In genomic region chr22:31911565-31912401, GRCh38 we compare ENCODE assay signal across 31 cellular contexts. TPM values are rescaled to one million over a fixed set of nuclear protein-coding genes. Genes with fewer than 3 reads are reported as not detected.
DNase-seq lines count a peak whose midpoint lies in the region; ATAC-seq, FAIRE-seq and TF ChIP-seq lines count a peak whose summit lies in the region.
"Had no signal": no experiment of that assay in that cellular context is flagged by ENCODE, and none has a peak within 500 bp of the region (broad histone marks: within the 10 kb centered on the region; RNA-seq: fewer than 3 reads in every experiment).

No MANE protein-coding gene starts in this region.

- ATAC-seq in GM12878 = no peak
- ATAC-seq in left colon = peak; percentile 92

- H3K4me2 ChIP-seq in GM12878 (ENCODE audit: control insufficient read depth, insufficient read depth) = no peak overlapping the region
- H3K4me2 ChIP-seq: BLaER1 had no signal

- no peak for TF ChIP-seq CTCF in HEK293 (tag by site-specific recombination; IDR thresholded peaks at IDR 0.05)
- no peak for TF ChIP-seq CTCF in GM12878 (IDR thresholded peaks at IDR 0.05 in 2 of 3, conservative IDR thresholded peaks at IDR 0.05 in 1 of 3; ENCODE audit: control insufficient read depth in 2 of 3, extremely low read depth in 1 of 3, insufficient read depth in 1 of 3, low read depth in 3 of 3, low read length in 3 of 3)

- no peaks in the 10 kb centered on the region for H3K27me3 ChIP-seq in GM12878 (replicated peaks in 1 of 2; ENCODE audit: control insufficient read depth in 2 of 2, insufficient read depth in 2 of 2, low read length in 1 of 2)
- no peaks in the 10 kb centered on the region for H3K27me3 ChIP-seq in small intestine (ENCODE audit: control insufficient read depth in 2 of 2, insufficient read depth in 2 of 2, low read length in 2 of 2)
- H3K27me3 ChIP-seq: BLaER1, cardiac muscle cell, testis had no signal

- SMC1A ChIA-PET in GM12878 (lab: Charles Lee; ENCODE audit: uncharacterized antibody, unreplicated experiment) = interaction anchor here (0.7 kb wide), 1 partner anchor 202 kb away, joined by 3 read pairs; no protein-coding TSS in a partner anchor

- CTCF ChIA-PET in HEK293 (lab: Yijun Ruan, JAX) = interaction anchor here (0.6 to 0.7 kb wide), 2 partner anchors 99 to 169 kb away, joined by 3 read pairs; no protein-coding TSS in a partner anchor
- CTCF ChIA-PET in GM12878 (lab: Yijun Ruan, JAX) = interaction anchor here (0.7 to 1.5 kb wide), 2 partner anchors 7 to 22 kb away, joined by 3 read pairs; no protein-coding TSS in a partner anchor

- H3K9me3 ChIP-seq in HEK293 (ENCODE audit: control insufficient read depth, insufficient read depth, low read depth, low read length) (no peaks in the 10 kb centered on the region), GM12878 (replicated peaks; ENCODE audit: control insufficient read depth, insufficient read depth, low read length) (no peaks in the 10 kb centered on the region), small intestine (ENCODE audit: control insufficient read depth, low read depth) (no peaks in the 10 kb centered on the region)
- H3K9me3 ChIP-seq: BLaER1, testis had no signal

- TF ChIP-seq EP300 in GM12878 (IDR thresholded peaks at IDR 0.05; ENCODE audit: borderline replicate concordance in 1 of 2, control insufficient read depth in 1 of 2, low read depth in 2 of 2, low read length in 2 of 2) = no peak

- H3K27ac ChIP-seq in HEK293 (ENCODE audit: extremely low read depth, low read depth, low read length) (no peak overlapping the region), GM12878 (ENCODE audit: control insufficient read depth, insufficient read depth) (no peak overlapping the region), small intestine (ENCODE audit: low read depth in 1 of 2, low read length in 1 of 2) (peak overlapping the region; percentile 16 to 72)
- H3K27ac ChIP-seq: BLaER1, cardiac muscle cell, coronary artery, epithelial cell of prostate, SK-N-MC, testis had no signal

- no peak for FAIRE-seq in GM12878 (lab: Jason Lieb, UNC)
- no peak for FAIRE-seq in small intestine (lab: Jason Lieb, UNC)
- FAIRE-seq: GM12892, H54, islet of Langerhans had no signal

- H3K4me1 ChIP-seq in HEK293 (ENCODE audit: control insufficient read depth, insufficient read depth, low read length) (no peaks in the 10 kb centered on the region), GM12878 (ENCODE audit: control insufficient read depth, insufficient read depth, low read length) (peaks cover 4% of the 10 kb centered on the region), small intestine (ENCODE audit: control insufficient read depth in 2 of 2, insufficient read depth in 1 of 2, low read depth in 1 of 2, low read length in 1 of 2) (peaks cover 0 to 7% of the 10 kb centered on the region in 2 donors)
- H3K4me1 ChIP-seq: testis had no signal

- 96% methylated on average over 7 of the region's 7 CpGs for WGBS in GM12878 (ENCODE audit: insufficient coverage, insufficient replicate concordance, low lambda C conversion rate, missing lambda C conversion rate)
- 44 to 72% (median 57%) methylated on average over 7 of the region's 7 CpGs for WGBS in small intestine, 3 donors

- no peaks in the 10 kb centered on the region for H3K79me2 ChIP-seq in GM12878 (ENCODE audit: control insufficient read depth, insufficient read depth, low read length)

- intact Hi-C loops in GM12878 (cut with micrococcal nuclease; ENCODE audit: unreplicated experiment) (no loop called here), left colon (cut with DNase I, micrococcal nuclease) (no loop called here)

- TF ChIP-seq RAD21 in GM12878 (IDR thresholded peaks at IDR 0.05; ENCODE audit: insufficient read depth, low read depth, low read length) = no peak

- H3K36me3 ChIP-seq in HEK293 (ENCODE audit: control insufficient read depth in 2 of 2, insufficient read depth in 1 of 2, low read length in 2 of 2) (peaks cover 0 to 15% of the 10 kb centered on the region in 2 experiments; a peak in 1 of 3 replicates), GM12878 (ENCODE audit: control insufficient read depth in 2 of 2, insufficient read depth in 2 of 2, low read length in 1 of 2) (no peaks in the 10 kb centered on the region; a peak in 2 of 4 replicates), small intestine (ENCODE audit: control insufficient read depth in 2 of 2, insufficient read depth in 2 of 2, low read length in 2 of 2) (peaks cover 3 to 7% of the 10 kb centered on the region in 2 donors)
- H3K36me3 ChIP-seq: cardiac muscle cell had no signal

- no TSS peak for BruUV-seq in GM12878 (replicated peaks; lab: Mats Ljungman, UMichigan)

- H3K9ac ChIP-seq in GM12878 (ENCODE audit: control insufficient read depth, insufficient read depth, low read length) = no peak overlapping the region
- H3K9ac ChIP-seq: BLaER1 had no signal

- in situ Hi-C loops in GM12878 (cut with MboI) = no loop called here

- POLR2A ChIA-PET in HEK293 (lab: Yijun Ruan, JAX) (no interaction called here), GM12878 (lab: Charles Lee) (interaction anchor here (0.6 kb wide), 2 partner anchors 235 to 533 kb away, joined by 3 to 7 read pairs; no protein-coding TSS in a partner anchor)

- H4K20me1 ChIP-seq in GM12878 (ENCODE audit: control insufficient read depth, insufficient read depth) = no peaks in the 10 kb centered on the region
- H4K20me1 ChIP-seq: BLaER1 had no signal

- RAD21 ChIA-PET in GM12878 (lab: Charles Lee; ENCODE audit: unreplicated experiment) = no interaction called here

- H2AFZ ChIP-seq in GM12878 (ENCODE audit: control insufficient read depth, low read depth, low read length) = no peak overlapping the region

- DNase-seq in GM12878 (ENCODE audit: low read depth, low spot score) (no peak), left colon (peak; percentile 39 to 65), small intestine (peak; percentile 90), DMS153 treated with DMSO at 0.1 percent for 48 hours (lab: John Stamatoyannopoulos, UW; ENCODE audit: unreplicated experiment) (no peak), putamen (ENCODE audit: low spot score) (no peak)
- no peak for DNase-seq in activated T-cell treated with anti-CD3 and anti-CD28 coated beads, Interleukin-2, amount 50 U/mL, for 1 hour
- DNase-seq: activated B cell treated with CpG ODN at 0.5 μM for 24 hours; activated CD4-positive, alpha-beta T cell treated with anti-CD3 and anti-CD28 coated beads, Interleukin-2, amount 10 ng/mL, durations not matched to agents 7 days and 5 days; activated effector memory CD4-positive, alpha-beta T cell treated with anti-CD3 and anti-CD28 coated beads, Interleukin-2, amount 50 U/mL, for 16 hours; activated naive CD8-positive, alpha-beta T cell treated with anti-CD3 and anti-CD28 coated beads for 36 hours; activated T-cell treated with anti-CD3 and anti-CD28 coated beads, Interleukin-2, amount 50 U/mL, for 24 hours; aorta; effector CD8-positive, alpha-beta T cell; glutamatergic neuron; KBM-7; NCI-H1105; NCI-H187; NCI-H2171; NCI-H510A; stimulated activated naive CD4-positive, alpha-beta T cell; T-helper 1 cell; testis had no signal

- H3K4me3 ChIP-seq in HEK293 (ENCODE audit: low read depth, low read length) = no peak overlapping the region
- no peak overlapping the region for H3K4me3 ChIP-seq in GM12878
- no peak overlapping the region for H3K4me3 ChIP-seq in small intestine (ENCODE audit: low read depth in 1 of 2, low read length in 2 of 2)
- H3K4me3 ChIP-seq: BLaER1, cardiac muscle cell, coronary artery, SK-N-MC, testis had no signal

- peak; percentile 43; the same call in 1 of the 2 replicates for TF ChIP-seq POLR2A in GM12878 (IDR thresholded peaks at IDR 0.05; ENCODE audit: low read depth, low read length)

TF ChIP-seq in HEK293, 187 proteins besides CTCF, POLR2A, EP300 and RAD21:
- TF ChIP-seq ZNF404 (tag by site-specific recombination; IDR thresholded peaks at IDR 0.05) (no peak), ZNF585B (tag by site-specific recombination; IDR thresholded peaks at IDR 0.05) (no peak), ZIC2 (tag by site-specific recombination; IDR thresholded peaks at IDR 0.05) (0 out of 2 replicates have a peak, but pooled peaks have one; percentile 8)

TF ChIP-seq in GM12878, 131 proteins besides CTCF, POLR2A, EP300 and RAD21 (continues in another document):
- TF ChIP-seq POLR2AphosphoS2 (IDR thresholded peaks at IDR 0.05; ENCODE audit: low read depth, low read length) = no peak
- TF ChIP-seq CHD4 (IDR thresholded peaks at IDR 0.05) = no peak
- TF ChIP-seq BCL3 (IDR thresholded peaks at IDR 0.05; ENCODE audit: borderline replicate concordance, insufficient read depth, low read depth, low read length, poor library complexity, severe bottlenecking) = no peak
- peak; percentile 9 for TF ChIP-seq NR2C2 (IDR thresholded peaks at IDR 0.05; ENCODE audit: borderline replicate concordance, control insufficient read depth, insufficient read length, low read depth)
- no peak for TF ChIP-seq YBX1 (IDR thresholded peaks at IDR 0.05)
- TF ChIP-seq RUNX3 (IDR thresholded peaks at IDR 0.05; ENCODE audit: low read length) = no peak

RNA-seq across cellular contexts. Expression of gene YWHAH, which starts 32.6 kb away (rescaled TPM):
- 12.9 and 14.1 TPM in 2 replicates for total RNA-seq in GM12878 (2013; cell fraction: nucleolus; rRNA removed)
- total RNA-seq in GM12878 (2014; rRNA removed) = 101 and 115 TPM in 2 replicates
- 90.0 and 97.6 TPM in 2 replicates for total RNA-seq in GM12878 (2014; rRNA removed; fragmentation: Illumina TruSeq; extraction: Trizol)
- 113 and 123 TPM in 2 replicates for total RNA-seq in GM12878 (2021)
- 53.7 TPM for polyA plus RNA-seq in GM12878 (2011; ENCODE audit: low read depth)
- polyA plus RNA-seq in GM12878 (2011; rRNA removed) = 82.6 and 103 TPM in 2 replicates
- 82.1 and 82.3 TPM in 2 replicates for polyA plus RNA-seq in GM12878 (2011; cell fraction: cytosol; rRNA removed)
- polyA plus RNA-seq in GM12878 (2011; cell fraction: nucleus; rRNA removed) = 39.5 and 45.5 TPM in 2 replicates
- 55.0 and 66.9 TPM in 2 replicates for polyA plus RNA-seq in GM12878 (2012)
- 142 and 145 TPM in 2 replicates for polyA plus RNA-seq in GM12878 (2014; fragmentation: Illumina TruSeq; extraction: Trizol)
- polyA plus RNA-seq in GM12878 (2014; fragmentation: Nextera tagmentation; extraction: Ambion mirVana) = 10 to 100 TPM; 34.2 to 43.7 TPM
- 115 and 126 TPM in 2 replicates for polyA plus RNA-seq in GM12878 (2014; rRNA removed)
- polyA plus RNA-seq in GM12878 (2016; fragmentation: Nextera tagmentation; extraction: Ambion mirVana) = 100 to 1,000 TPM; 139 to 197 TPM
- polyA minus RNA-seq in GM12878 (2011; rRNA and poly(A)+ RNA removed) = 31.1 and 42.7 TPM in 2 replicates
- 21.4 and 23.7 TPM in 2 replicates for polyA minus RNA-seq in GM12878 (2011; cell fraction: cytosol; rRNA and poly(A)+ RNA removed)
- polyA minus RNA-seq in GM12878 (2011; cell fraction: nucleus; rRNA and poly(A)+ RNA removed) = 8.2 and 15.4 TPM in 2 replicates
- 100 to 1,000 TPM; 152 to 291 TPM for total RNA-seq in left colon
- 10 to 100 TPM; 81.0 to 99.1 (median 98.6) TPM for polyA plus RNA-seq in small intestine

Comparison
In these comparisons a context has a peak if more than half of its experiments do, and no peak if none do; other contexts are left out.
1. H3K27ac ChIP-seq: peak in small intestine (2 of 2); none in HEK293 (single experiment) and GM12878 (single experiment).
2. DNase-seq: peak in left colon (2 of 2) and small intestine (single experiment); none in GM12878 (single experiment), DMS153 treated with DMSO at 0.1 percent for 48 hours (single experiment), activated T-cell treated with anti-CD3 and anti-CD28 coated beads, Interleukin-2, amount 50 U/mL, for 1 hour (single experiment) and putamen (single experiment).